Comparison of ENCODE assay signal across 15 cellular contexts in genomic region chr14:68368850-68369249, GRCh38.
DNase-seq lines count a peak whose midpoint lies in the region; ATAC-seq, FAIRE-seq and TF ChIP-seq lines count a peak whose summit lies in the region.
"Had no signal": no experiment of that assay in that cellular context is flagged by ENCODE, and none has a peak within 500 bp of the region (broad histone marks: within the 10 kb centered on the region; RNA-seq: fewer than 3 reads in every experiment).

No MANE protein-coding gene starts in this region.

- peak; percentile 56 for FAIRE-seq in GM12891 (lab: Jason Lieb, UNC)
- FAIRE-seq: keratinocyte had no signal

- H3K4ac ChIP-seq in IMR-90 (ENCODE audit: low read depth, low read length): no peak overlapping the region

- H3K27me3 ChIP-seq in IMR-90 (ENCODE audit: control insufficient read depth, insufficient read depth, low read length): no peaks in the 10 kb centered on the region
- H3K27me3 ChIP-seq: tibial nerve had no signal

- no peak overlapping the region for H2AK9ac ChIP-seq in IMR-90 (replicated peaks; ENCODE audit: low read depth, low read length, poor library complexity)

- ATAC-seq in GM21423 (IDR thresholded peaks at IDR 0.05; ENCODE audit: unreplicated experiment) (peak; percentile 39), IMR-90 (ENCODE audit: low read depth) (no peak), mucosa of descending colon (peak; percentile 55), left lobe of liver (no peak)
- ATAC-seq: SK-N-SH treated with all-trans-retinoic acid at 6 μM for 48 hours had no signal

- H2BK20ac ChIP-seq in IMR-90 (ENCODE audit: low read depth, low read length): no peak overlapping the region

- WGBS in IMR-90 (ENCODE audit: extremely low coverage in 2 of 2, insufficient read length in 1 of 2), 2 experiments: no CpG with 5 or more reads among the region's 3 CpGs

- no peak for TF ChIP-seq RAD21 in IMR-90 (IDR thresholded peaks at IDR 0.05; ENCODE audit: low read length)

- H3K27ac ChIP-seq in IMR-90 (ENCODE audit: insufficient read depth, low read length): no peak overlapping the region

- H3K4me3 ChIP-seq in IMR-90 (ENCODE audit: insufficient read depth, low read depth, low read length) (no peak overlapping the region), mucosa of descending colon (no peak overlapping the region)
- H3K4me3 ChIP-seq: tibial nerve had no signal

- H3K36me3 ChIP-seq in IMR-90 (ENCODE audit: control insufficient read depth, insufficient read depth, low read length) (no peaks in the 10 kb centered on the region), mucosa of descending colon (ENCODE audit: low read depth) (no peaks in the 10 kb centered on the region)
- H3K36me3 ChIP-seq: tibial nerve had no signal

- peaks cover 0 to 4% of the 10 kb centered on the region in 2 experiments; a peak in 1 of 4 replicates for H3K79me1 ChIP-seq in IMR-90 (ENCODE audit: low read depth in 1 of 2, low read length in 2 of 2)

- H4K5ac ChIP-seq in IMR-90 (ENCODE audit: low read depth, low read length): no peak overlapping the region

- H3K4me1 ChIP-seq in IMR-90 (ENCODE audit: control insufficient read depth, insufficient read depth, low read length): peaks cover 8% of the 10 kb centered on the region
- H3K4me1 ChIP-seq in mucosa of descending colon (ENCODE audit: low read depth): peaks cover 10% of the 10 kb centered on the region

- H4K91ac ChIP-seq in IMR-90 (ENCODE audit: insufficient read depth, low read depth, low read length): no peak overlapping the region

- H2AK5ac ChIP-seq in IMR-90 (ENCODE audit: low read depth, low read length): no peak overlapping the region

- H4K20me1 ChIP-seq in IMR-90 (ENCODE audit: insufficient read depth, low read length): no peaks in the 10 kb centered on the region

- in situ Hi-C loops in IMR-90 (cut with MboI; ENCODE audit: low sequenced_read_pairs): no loop called here

- BruUV-seq in IMR-90 (replicated peaks; lab: Mats Ljungman, UMichigan): no TSS peak

- intact Hi-C loops in IMR-90 (cut with micrococcal nuclease) (no loop called here), mucosa of descending colon (cut with DNase I, micrococcal nuclease) (no loop called here)

- no peak overlapping the region for H3K23ac ChIP-seq in IMR-90 (ENCODE audit: low read depth, low read length)

- 0 out of 2 replicates have a peak overlapping the region, but pooled peaks have one; percentile 0 for H3K14ac ChIP-seq in IMR-90 (replicated peaks; ENCODE audit: low read depth, low read length)

- H3K9me1 ChIP-seq in IMR-90 (ENCODE audit: insufficient read depth, low read length): peaks cover 5% of the 10 kb centered on the region

- no peak overlapping the region for H2BK120ac ChIP-seq in IMR-90 (ENCODE audit: low read depth, low read length)

- CTCF ChIA-PET in IMR-90 (lab: Yijun Ruan, JAX): interaction anchor here (0.6 kb wide), 1 partner anchor 425 kb away, joined by 7 read pairs; no protein-coding TSS in a partner anchor

- H2BK5ac ChIP-seq in IMR-90 (ENCODE audit: low read depth, low read length, poor library complexity, severe bottlenecking): no peak overlapping the region

- no peak overlapping the region for H2BK15ac ChIP-seq in IMR-90 (ENCODE audit: low read depth, low read length)

- no peak overlapping the region for H4K8ac ChIP-seq in IMR-90 (ENCODE audit: low read depth in 2 of 2, low read length in 2 of 2)

- TF ChIP-seq POLR2A in GM12891 (IDR thresholded peaks at IDR 0.05; ENCODE audit: low read depth, low read length): no peak
- no peak for TF ChIP-seq POLR2A in IMR-90 (IDR thresholded peaks at IDR 0.05; ENCODE audit: low read depth, low read length)

- dilution Hi-C loops in IMR-90 (cut with HindIII; ENCODE audit: low sequenced_read_pairs, unreplicated experiment): no loop called here

- H2AFZ ChIP-seq in IMR-90 (replicated peaks; ENCODE audit: low read length, poor library complexity): no peak overlapping the region

- TF ChIP-seq CTCF in IMR-90 (conservative IDR thresholded peaks at IDR 0.05; ENCODE audit: low read depth, low read length) (no peak), mucosa of descending colon (IDR thresholded peaks at IDR 0.05) (no peak)

- POLR2A ChIA-PET in IMR-90 (lab: Charles Lee; ENCODE audit: unreplicated experiment): no interaction called here

- H3K9me3 ChIP-seq in IMR-90 (ENCODE audit: control insufficient read depth, insufficient read depth, low read length) (no peaks in the 10 kb centered on the region), mucosa of descending colon (no peaks in the 10 kb centered on the region)
- H3K9me3 ChIP-seq: tibial nerve had no signal

- no peak overlapping the region for H3K4me2 ChIP-seq in IMR-90 (ENCODE audit: low read depth, low read length)

- DNase-seq in GM12891 (ENCODE audit: insufficient read length, low spot score): no peak
- DNase-seq in IMR-90: no peak
- DNase-seq in mucosa of descending colon: no peak
- no peak for DNase-seq in left lobe of liver (ENCODE audit: low spot score)
- no peak for DNase-seq in AG20443 (ENCODE audit: low spot score)
- DNase-seq in NCI-H1930 (lab: John Stamatoyannopoulos, UW): no peak
- no peak for DNase-seq in COLO829 (ENCODE audit: low spot score)
- DNase-seq: KG1; NCI-H524 treated with DMSO at 0.1 percent for 48 hours; occipital lobe; stimulated activated CD4-positive, alpha-beta T cell treated with anti-CD3 and anti-CD28 coated beads, Interleukin-4, amount 100 ng/mL, for 24 hours had no signal

- H3K9ac ChIP-seq in IMR-90 (ENCODE audit: low read depth, low read length): no peak overlapping the region

- H3K18ac ChIP-seq in IMR-90 (ENCODE audit: low read depth, low read length): no peak overlapping the region

- H3K56ac ChIP-seq in IMR-90 (ENCODE audit: extremely low read depth, insufficient read depth, low read length): no peak overlapping the region

TF ChIP-seq in GM12891, 5 proteins besides CTCF, POLR2A, EP300 and RAD21:
- no peak for TF ChIP-seq TAF1 (IDR thresholded peaks at IDR 0.05; ENCODE audit: low read depth, low read length)

TF ChIP-seq in IMR-90, 13 proteins besides CTCF, POLR2A, EP300 and RAD21:
- TF ChIP-seq NFE2L2 (IDR thresholded peaks at IDR 0.05; ENCODE audit: low read depth, low read length) (no peak), RCOR1 (IDR thresholded peaks at IDR 0.05; ENCODE audit: insufficient replicate concordance, low read length) (no peak), RFX5 (IDR thresholded peaks at IDR 0.05; ENCODE audit: low read depth, low read length) (no peak), ELK1 (IDR thresholded peaks at IDR 0.05; ENCODE audit: borderline replicate concordance, low read depth, low read length) (no peak), CHD1 (IDR thresholded peaks at IDR 0.05; ENCODE audit: low read depth, low read length) (no peak), USF2 (IDR thresholded peaks at IDR 0.05; ENCODE audit: low read depth, low read length) (no peak), MAZ (IDR thresholded peaks at IDR 0.05; ENCODE audit: borderline replicate concordance, low read depth, low read length) (no peak), FOS (IDR thresholded peaks at IDR 0.05; ENCODE audit: low read depth, low read length) (no peak), MXI1 (IDR thresholded peaks at IDR 0.05; ENCODE audit: borderline replicate concordance, low read depth, low read length) (no peak), MAFK (IDR thresholded peaks at IDR 0.05; ENCODE audit: low read depth, low read length) (no peak), CEBPB (IDR thresholded peaks at IDR 0.05; ENCODE audit: low read depth, low read length) (no peak), BHLHE40 (IDR thresholded peaks at IDR 0.05; ENCODE audit: low read depth, low read length) (no peak), SMC3 (IDR thresholded peaks at IDR 0.05; ENCODE audit: low read depth, low read length) (no peak)

Comparison
In these comparisons a context has a peak if more than half of its experiments do, and no peak if none do; other contexts are left out.
1. ATAC-seq: peak in GM21423 (single experiment) and mucosa of descending colon (single experiment); none in IMR-90 (single experiment) and left lobe of liver (single experiment).